19 cellular contexts compared by ENCODE assay signal in the genomic region with DNA sequence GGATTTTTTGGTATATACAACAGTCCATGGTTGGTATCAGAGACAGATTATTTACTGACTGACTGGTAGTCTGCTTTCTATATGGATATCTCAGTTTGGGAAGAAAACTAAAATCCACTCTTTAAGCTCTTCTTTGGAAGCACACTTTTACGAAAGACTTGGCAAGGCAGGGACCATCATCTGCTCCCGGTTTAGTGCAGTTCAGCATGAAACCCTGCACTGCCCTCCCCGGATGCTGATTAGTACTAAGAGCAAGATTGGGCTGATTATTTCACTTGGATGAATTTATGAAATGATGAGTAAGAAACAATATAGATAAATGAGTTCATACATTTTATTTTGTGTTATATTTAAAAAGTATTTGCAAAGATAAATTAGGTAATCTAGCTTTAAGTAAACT.
"Had no signal": no experiment of that assay in that cellular context is flagged by ENCODE, and none has a peak within 500 bp of the region (broad histone marks: within the 10 kb centered on the region; RNA-seq: fewer than 3 reads in every experiment).

No MANE protein-coding gene starts in this region.

- H3K27ac ChIP-seq: colonic mucosa, foreskin keratinocyte, pancreas, stomach had no signal

- H3K4me1 ChIP-seq: colonic mucosa, foreskin keratinocyte, pancreas, stomach had no signal

- H3K9me3 ChIP-seq: colonic mucosa, pancreas, stomach had no signal

- ATAC-seq: foreskin keratinocyte, left colon, left ventricle myocardium superior, pancreas, right cardiac atrium had no signal

- H3K27me3 ChIP-seq: colonic mucosa, foreskin keratinocyte, pancreas, stomach had no signal

- H3K4me3 ChIP-seq: colonic mucosa, lung, pancreas, stomach had no signal

- DNase-seq: colonic mucosa; dermis blood vessel endothelial cell; foreskin keratinocyte; immature natural killer cell; kidney; left colon; left ventricle myocardium superior; mesendoderm; naive B cell; occipital lobe; pancreas; right cardiac atrium; small intestine; stimulated activated CD4-positive, alpha-beta T cell treated with anti-CD3 and anti-CD28 coated beads, Interleukin-12 subunit alpha, Interleukin-12 subunit beta, amount 100 ng/mL, for 4 hours; stimulated activated naive CD4-positive, alpha-beta T cell; stomach; substantia nigra; trophoblast cell had no signal

- H3K36me3 ChIP-seq: colonic mucosa, pancreas, stomach had no signal
